ENCODE assay signal across 11 cellular contexts in genomic region chr19:18743281-18743825, GRCh38. TPM values are rescaled to one million over a fixed set of nuclear protein-coding genes. Genes with fewer than 3 reads are reported as not detected.
DNase-seq lines count a peak whose midpoint lies in the region; ATAC-seq and TF ChIP-seq lines count a peak whose summit lies in the region.
"Had no signal": no experiment of that assay in that cellular context is flagged by ENCODE, and none has a peak within 500 bp of the region (broad histone marks: within the 10 kb centered on the region; RNA-seq: fewer than 3 reads in every experiment).

No MANE protein-coding gene starts in this region.

- no peak for TF ChIP-seq CTCF in foreskin keratinocyte (conservative IDR thresholded peaks at IDR 0.05)
- TF ChIP-seq CTCF in nephron (IDR thresholded peaks at IDR 0.05; ENCODE audit: unreplicated experiment in 3 of 3) = no peak

- CTCF ChIA-PET in activated CD4-positive, alpha-beta memory T cell treated with anti-CD3 and anti-CD28 coated beads for 36 hours (lab: Charles Lee) = no interaction called here

- peak; percentile 36; the same call in 2 of the 3 replicates for ATAC-seq in SK-N-SH treated with all-trans-retinoic acid at 6 μM for 48 hours
- ATAC-seq in foreskin keratinocyte = peak; percentile 8
- ATAC-seq: stimulated activated naive B cell treated with anti-CD40 and anti-IgM and Interleukin-4, amounts not matched to agents 10 μg/mL and 1 μg/mL and 100 μg/mL, for 72 hours had no signal

- peaks cover 19% of the 10 kb centered on the region for H3K27me3 ChIP-seq in foreskin keratinocyte

- POLR2A ChIA-PET in activated CD4-positive, alpha-beta memory T cell treated with anti-CD3 and anti-CD28 coated beads for 36 hours (lab: Charles Lee) = no interaction called here

- no peaks in the 10 kb centered on the region for H3K9me3 Mint-ChIP-seq in nephron
- no peaks in the 10 kb centered on the region for H3K9me3 Mint-ChIP-seq in activated CD4-positive, alpha-beta memory T cell treated with anti-CD3 and anti-CD28 coated beads for 36 hours
- H3K9me3 Mint-ChIP-seq: stimulated activated naive B cell treated with anti-CD40 and anti-IgM and Interleukin-4, amounts not matched to agents 10 μg/mL and 1 μg/mL and 100 μg/mL, for 72 hours had no signal

- H3K27ac ChIP-seq in foreskin keratinocyte = no peak overlapping the region

- no peaks in the 10 kb centered on the region for H3K36me3 Mint-ChIP-seq in nephron (ENCODE audit: low read depth)
- H3K36me3 Mint-ChIP-seq in activated CD4-positive, alpha-beta memory T cell treated with anti-CD3 and anti-CD28 coated beads for 36 hours = no peaks in the 10 kb centered on the region

- no peaks in the 10 kb centered on the region for H3K4me1 ChIP-seq in foreskin keratinocyte

- intact Hi-C loops in activated CD4-positive, alpha-beta memory T cell treated with anti-CD3 and anti-CD28 coated beads for 36 hours (cut with micrococcal nuclease) = no loop called here

- peaks cover 21% of the 10 kb centered on the region for H3K4me1 Mint-ChIP-seq in nephron
- H3K4me1 Mint-ChIP-seq in activated CD4-positive, alpha-beta memory T cell treated with anti-CD3 and anti-CD28 coated beads for 36 hours (ENCODE audit: low read depth) = no peaks in the 10 kb centered on the region

- DNase-seq in CMK (ENCODE audit: low read depth) (peak; percentile 56), foreskin keratinocyte (no peak), NCI-H345 (lab: John Stamatoyannopoulos, UW) (no peak), putamen (ENCODE audit: low spot score) (no peak), SW 1271 (lab: John Stamatoyannopoulos, UW) (no peak)
- DNase-seq in activated CD4-positive, alpha-beta memory T cell treated with anti-CD3 and anti-CD28 coated beads for 36 hours = no peak
- DNase-seq: head of caudate nucleus; stimulated activated naive B cell treated with anti-CD40 and anti-IgM and Interleukin-4, amounts not matched to agents 10 μg/mL and 1 μg/mL and 100 μg/mL, for 72 hours; T1000 had no signal

- peaks cover 4% of the 10 kb centered on the region for H3K27me3 Mint-ChIP-seq in nephron (ENCODE audit: low read depth)
- no peaks in the 10 kb centered on the region for H3K27me3 Mint-ChIP-seq in activated CD4-positive, alpha-beta memory T cell treated with anti-CD3 and anti-CD28 coated beads for 36 hours
- H3K27me3 Mint-ChIP-seq: stimulated activated naive B cell treated with anti-CD40 and anti-IgM and Interleukin-4, amounts not matched to agents 10 μg/mL and 1 μg/mL and 100 μg/mL, for 72 hours had no signal

- peak overlapping the region in 2 of 3 experiments; percentile 32 to 44 for H3K4me3 Mint-ChIP-seq in nephron
- no peak overlapping the region for H3K4me3 Mint-ChIP-seq in activated CD4-positive, alpha-beta memory T cell treated with anti-CD3 and anti-CD28 coated beads for 36 hours
- H3K4me3 Mint-ChIP-seq: stimulated activated naive B cell treated with anti-CD40 and anti-IgM and Interleukin-4, amounts not matched to agents 10 μg/mL and 1 μg/mL and 100 μg/mL, for 72 hours had no signal

- peak overlapping the region; percentile 57 to 85 (median 65) for H3K27ac Mint-ChIP-seq in nephron
- H3K27ac Mint-ChIP-seq in activated CD4-positive, alpha-beta memory T cell treated with anti-CD3 and anti-CD28 coated beads for 36 hours = no peak overlapping the region
- H3K27ac Mint-ChIP-seq: stimulated activated naive B cell treated with anti-CD40 and anti-IgM and Interleukin-4, amounts not matched to agents 10 μg/mL and 1 μg/mL and 100 μg/mL, for 72 hours had no signal

TF ChIP-seq in SK-N-SH treated with all-trans-retinoic acid at 6 μM for 48 hours, 23 proteins besides CTCF, POLR2A, EP300 and RAD21:
- TF ChIP-seq, protein P1, sequence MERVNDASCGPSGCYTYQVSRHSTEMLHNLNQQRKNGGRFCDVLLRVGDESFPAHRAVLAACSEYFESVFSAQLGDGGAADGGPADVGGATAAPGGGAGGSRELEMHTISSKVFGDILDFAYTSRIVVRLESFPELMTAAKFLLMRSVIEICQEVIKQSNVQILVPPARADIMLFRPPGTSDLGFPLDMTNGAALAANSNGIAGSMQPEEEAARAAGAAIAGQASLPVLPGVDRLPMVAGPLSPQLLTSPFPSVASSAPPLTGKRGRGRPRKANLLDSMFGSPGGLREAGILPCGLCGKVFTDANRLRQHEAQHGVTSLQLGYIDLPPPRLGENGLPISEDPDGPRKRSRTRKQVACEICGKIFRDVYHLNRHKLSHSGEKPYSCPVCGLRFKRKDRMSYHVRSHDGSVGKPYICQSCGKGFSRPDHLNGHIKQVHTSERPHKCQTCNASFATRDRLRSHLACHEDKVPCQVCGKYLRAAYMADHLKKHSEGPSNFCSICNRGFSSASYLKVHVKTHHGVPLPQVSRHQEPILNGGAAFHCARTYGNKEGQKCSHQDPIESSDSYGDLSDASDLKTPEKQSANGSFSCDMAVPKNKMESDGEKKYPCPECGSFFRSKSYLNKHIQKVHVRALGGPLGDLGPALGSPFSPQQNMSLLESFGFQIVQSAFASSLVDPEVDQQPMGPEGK (CRISPR knock-in tag; IDR thresholded peaks at IDR 0.05; ENCODE audit: borderline replicate concordance) = 0 out of 2 replicates have a peak, but pooled peaks have one; percentile 24
- TF ChIP-seq BACH2 (CRISPR knock-in tag; IDR thresholded peaks at IDR 0.05; ENCODE audit: borderline replicate concordance) = no peak
- no peak for TF ChIP-seq ZNF565 (CRISPR knock-in tag; conservative IDR thresholded peaks at IDR 0.05; ENCODE audit: low read depth)
- TF ChIP-seq SNAI2 (CRISPR knock-in tag; IDR thresholded peaks at IDR 0.05) = 0 out of 2 replicates have a peak, but pooled peaks have one; percentile 31
- TF ChIP-seq TCF4 (CRISPR knock-in tag; IDR thresholded peaks at IDR 0.05; ENCODE audit: borderline replicate concordance) = peak; percentile 52; the same call in 1 of the 2 replicates
- 0 out of 2 replicates have a peak, but pooled peaks have one; percentile 20 for TF ChIP-seq ZFP3 (CRISPR knock-in tag; IDR thresholded peaks at IDR 0.05)
- no peak for TF ChIP-seq RARB (CRISPR knock-in tag; IDR thresholded peaks at IDR 0.05)
- TF ChIP-seq TSHZ2 (CRISPR knock-in tag; IDR thresholded peaks at IDR 0.05) = peak; percentile 49; the same call in 1 of the 2 replicates
TF ChIP-seq in SK-N-SH treated with all-trans-retinoic acid at 6 μM for 48 hours: peak in this region for 5.

RNA-seq across cellular contexts. Expression of gene COMP, which starts 47.8 kb away (rescaled TPM):
- total RNA-seq in foreskin keratinocyte = not detected in 2 replicates
- not detected in 2 replicates for polyA plus RNA-seq in foreskin keratinocyte
- not detected for total RNA-seq in activated CD4-positive, alpha-beta memory T cell treated with anti-CD3 and anti-CD28 coated beads for 36 hours

RNA-seq across cellular contexts. Expression of gene CRTC1, which starts 59.9 kb away (rescaled TPM):
- 1.7 and 1.9 TPM in 2 replicates for total RNA-seq in foreskin keratinocyte
- polyA plus RNA-seq in foreskin keratinocyte = 2.9 and 3.5 TPM in 2 replicates
- 1 to 10 TPM; 5.6 to 6.3 TPM for total RNA-seq in activated CD4-positive, alpha-beta memory T cell treated with anti-CD3 and anti-CD28 coated beads for 36 hours
